Comparison of ENCODE assay signal across 15 cellular contexts in genomic region chr17:62658136-62658535, GRCh38. TPM values are rescaled to one million over a fixed set of nuclear protein-coding genes. Genes with fewer than 3 reads are reported as not detected.
"Had no signal": no experiment of that assay in that cellular context is flagged by ENCODE, and none has a peak within 500 bp of the region (broad histone marks: within the 10 kb centered on the region; RNA-seq: fewer than 3 reads in every experiment).

No MANE protein-coding gene starts in this region.

- H3K27ac Mint-ChIP-seq: activated CD4-positive, alpha-beta memory T cell treated with anti-CD3 and anti-CD28 coated beads for 36 hours; immature natural killer cell; stimulated activated naive B cell treated with anti-CD40 and anti-IgM and Interleukin-4, amounts not matched to agents 10 μg/mL and 1 μg/mL and 100 μg/mL, for 72 hours; T-helper 2 cell treated with Interferon-gamma antibody and Interleukin-4, amounts not matched to agents 5 μg/mL and 100 μg/mL, for 36 hours had no signal

- DNase-seq: activated B cell treated with CpG ODN at 0.5 μM for 24 hours; activated CD4-positive, alpha-beta memory T cell treated with anti-CD3 and anti-CD28 coated beads for 36 hours; activated CD4-positive, alpha-beta T cell treated with anti-CD3 and anti-CD28 coated beads for 4 hours; activated naive CD4-positive, alpha-beta T cell treated with anti-CD3 and anti-CD28 coated beads, Interleukin-2, amount 50 U/mL, for 16 hours; activated T-cell treated with anti-CD3 and anti-CD28 coated beads for 4 hours; cortex of kidney; effector CD4-positive, alpha-beta T cell; immature natural killer cell; mesenchymal stem cell; naive thymus-derived CD8-positive, alpha-beta T cell; occipital lobe; stimulated activated naive B cell treated with anti-CD40 and anti-IgM and Interleukin-4, amounts not matched to agents 10 μg/mL and 1 μg/mL and 100 μg/mL, for 72 hours had no signal

- H3K27ac ChIP-seq: esophagus muscularis mucosa, gastroesophageal sphincter had no signal

- ATAC-seq: gastroesophageal sphincter; naive thymus-derived CD8-positive, alpha-beta T cell; stimulated activated naive B cell treated with anti-CD40 and anti-IgM and Interleukin-4, amounts not matched to agents 10 μg/mL and 1 μg/mL and 100 μg/mL, for 72 hours had no signal

- H3K36me3 ChIP-seq: esophagus muscularis mucosa, gastroesophageal sphincter had no signal

- H3K4me3 Mint-ChIP-seq: activated B cell treated with CpG ODN at 0.5 μM for 24 hours; activated CD4-positive, alpha-beta memory T cell treated with anti-CD3 and anti-CD28 coated beads for 36 hours; immature natural killer cell; naive thymus-derived CD8-positive, alpha-beta T cell; stimulated activated naive B cell treated with anti-CD40 and anti-IgM and Interleukin-4, amounts not matched to agents 10 μg/mL and 1 μg/mL and 100 μg/mL, for 72 hours; T-helper 2 cell treated with Interferon-gamma antibody and Interleukin-4, amounts not matched to agents 5 μg/mL and 100 μg/mL, for 36 hours had no signal

- H3K4me3 ChIP-seq: esophagus muscularis mucosa, gastroesophageal sphincter had no signal

- H3K27me3 Mint-ChIP-seq: activated B cell treated with CpG ODN at 0.5 μM for 24 hours had no signal

RNA-seq across cellular contexts. Expression of gene MRC2, which starts 30.7 kb away (rescaled TPM):
- polyA plus RNA-seq: immature natural killer cell had no signal
